Comparison of ENCODE assay signal across 8 cellular contexts in genomic region chr9:120875954-120876841, GRCh38. TPM values are rescaled to one million over a fixed set of nuclear protein-coding genes. Genes with fewer than 3 reads are reported as not detected.
DNase-seq lines count a peak whose midpoint lies in the region; ATAC-seq and TF ChIP-seq lines count a peak whose summit lies in the region.

No MANE protein-coding gene starts in this region.

- H2AFZ ChIP-seq in SU-DHL-6 (ENCODE audit: low read depth, low read length, severe bottlenecking), result peak overlapping the region; percentile 28

- TF ChIP-seq CTCF in GM10266 (IDR thresholded peaks at IDR 0.05; ENCODE audit: control insufficient read depth, insufficient read depth, low read depth, missing control alignments) (no peak), HFFc6 (IDR thresholded peaks at IDR 0.05) (peak; percentile 49), SU-DHL-6 (IDR thresholded peaks at IDR 0.05; ENCODE audit: insufficient read depth, low read length, poor library complexity, severe bottlenecking) (no peak), progenitor cell of endocrine pancreas (IDR thresholded peaks at IDR 0.05; ENCODE audit: unreplicated experiment) (peak; percentile 7)

- H3K27ac Mint-ChIP-seq in HFFc6 (peak overlapping the region; percentile 92), progenitor cell of endocrine pancreas (peak overlapping the region; percentile 63)

- DNase-seq in GM10266 (ENCODE audit: extremely low spot score) (peak; percentile 98), HFFc6 (peak; percentile 86), NAMALWA (ENCODE audit: low spot score) (peak; percentile 84), adipocyte (ENCODE audit: low read depth) (peak; percentile 95), left cardiac atrium (peak; percentile 90), progenitor cell of endocrine pancreas (ENCODE audit: low spot score, unreplicated experiment) (peak; percentile 37), ureter (ENCODE audit: low spot score) (peak; percentile 87)

- H3K27me3 Mint-ChIP-seq in HFFc6 (ENCODE audit: insufficient read depth), result peaks cover 4% of the 10 kb centered on the region
- H3K27me3 Mint-ChIP-seq in progenitor cell of endocrine pancreas, result peaks cover 37% of the 10 kb centered on the region

- intact Hi-C loops in left cardiac atrium (cut with DNase I), result loop anchor here in 1 of 2 donors (5.0 kb wide), 1 partner anchor 56 kb away; no protein-coding TSS in a partner anchor

- H3K9ac ChIP-seq in SU-DHL-6 (ENCODE audit: low read length) (peak overlapping the region; percentile 100), adipocyte (ENCODE audit: low read length) (peak overlapping the region; percentile 74)

- peak; percentile 73 to 85 for ATAC-seq in left cardiac atrium

- peak overlapping the region; percentile 99 for H3K27ac ChIP-seq in SU-DHL-6 (ENCODE audit: low read depth, low read length)

- no peaks in the 10 kb centered on the region for H3K9me2 ChIP-seq in SU-DHL-6 (replicated peaks; ENCODE audit: insufficient read depth, low read length)

- H3K4me3 Mint-ChIP-seq in HFFc6 (peak overlapping the region; percentile 87), progenitor cell of endocrine pancreas (ENCODE audit: low read depth) (peak overlapping the region; percentile 66)

- no peaks in the 10 kb centered on the region for H3K27me3 ChIP-seq in SU-DHL-6 (ENCODE audit: low read length)
- H3K27me3 ChIP-seq in adipocyte (replicated peaks; ENCODE audit: control insufficient read depth, insufficient read depth, low read length), result no peaks in the 10 kb centered on the region

- H3K4me2 ChIP-seq in SU-DHL-6 (ENCODE audit: low read depth, low read length, poor library complexity, severe bottlenecking), result peak overlapping the region; percentile 93

- peaks cover 27% of the 10 kb centered on the region for H3K36me3 Mint-ChIP-seq in HFFc6 (ENCODE audit: low read depth)
- peaks cover 1% of the 10 kb centered on the region for H3K36me3 Mint-ChIP-seq in progenitor cell of endocrine pancreas (ENCODE audit: insufficient read depth)

- H3K9me3 ChIP-seq in SU-DHL-6 (ENCODE audit: insufficient read depth, low read length) (no peaks in the 10 kb centered on the region), adipocyte (ENCODE audit: control insufficient read depth, low read length) (no peaks in the 10 kb centered on the region)

- H3K4me3 ChIP-seq in SU-DHL-6 (ENCODE audit: insufficient read depth, low read length, poor library complexity, severe bottlenecking) (peak overlapping the region; percentile 98), adipocyte (ENCODE audit: low read length) (peak overlapping the region; percentile 81)

- no peaks in the 10 kb centered on the region for H3K9me3 Mint-ChIP-seq in HFFc6
- no peaks in the 10 kb centered on the region for H3K9me3 Mint-ChIP-seq in progenitor cell of endocrine pancreas (ENCODE audit: low read depth)

- peaks cover 41% of the 10 kb centered on the region for H3K4me1 Mint-ChIP-seq in HFFc6 (ENCODE audit: low read depth)
- H3K4me1 Mint-ChIP-seq in progenitor cell of endocrine pancreas (ENCODE audit: low read depth), result peaks cover 14% of the 10 kb centered on the region

- no peaks in the 10 kb centered on the region for H4K20me1 ChIP-seq in SU-DHL-6 (ENCODE audit: low read depth, low read length)

- H3K4me1 ChIP-seq in adipocyte (ENCODE audit: control insufficient read depth, insufficient read depth, low read length), result peaks cover 4% of the 10 kb centered on the region

- H3K79me2 ChIP-seq in SU-DHL-6 (ENCODE audit: insufficient read depth, low read length), result peaks cover 8% of the 10 kb centered on the region; the same call in 1 of the 2 replicates

- peaks cover 74% of the 10 kb centered on the region for H3F3A ChIP-seq in SU-DHL-6 (ENCODE audit: insufficient read depth)

- H3K36me3 ChIP-seq in SU-DHL-6 (ENCODE audit: low read length) (peaks cover 11% of the 10 kb centered on the region; the same call in 1 of the 2 replicates), adipocyte (ENCODE audit: control insufficient read depth, insufficient read depth, low read length, severe bottlenecking) (no peaks in the 10 kb centered on the region)

RNA-seq across cellular contexts. Expression of gene PHF19, which starts 0.8 kb away (rescaled TPM):
- total RNA-seq in HFFc6 (2021; fragmentation: NEBNext Ultra II Directional; extraction: Animal tissue kit (Norgen Biotek cat#: 25700)), result 10 to 100 TPM; 49.1 to 83.4 (median 75.7) TPM
- total RNA-seq in left cardiac atrium (10 to 100 TPM; 16.8 to 18.5 TPM), progenitor cell of endocrine pancreas (27.2 and 28.4 TPM in 2 replicates), ureter (33.3 TPM)

RNA-seq across cellular contexts. Expression of gene PSMD5, which starts 33.5 kb away (rescaled TPM):
- total RNA-seq in HFFc6 (2021; fragmentation: NEBNext Ultra II Directional; extraction: Animal tissue kit (Norgen Biotek cat#: 25700)), result 10 to 100 TPM; 56.9 to 63.2 (median 60.1) TPM
- total RNA-seq in left cardiac atrium (10 to 100 TPM; 22.5 to 25.9 TPM), progenitor cell of endocrine pancreas (47.9 and 50.1 TPM in 2 replicates), ureter (53.4 TPM)

RNA-seq across cellular contexts. Expression of gene TRAF1, which starts 50.4 kb away (rescaled TPM):
- total RNA-seq in HFFc6 (2021; fragmentation: NEBNext Ultra II Directional; extraction: Animal tissue kit (Norgen Biotek cat#: 25700)), result 1 to 10 TPM in 1 of 6 experiments, under 1 TPM in 5; 0.54 to 1.0 (median 0.87) TPM
- 1 to 10 TPM; 3.3 to 3.7 TPM for total RNA-seq in left cardiac atrium
- 6.7 TPM in 2 replicates for total RNA-seq in progenitor cell of endocrine pancreas
- 10.0 TPM for total RNA-seq in ureter

Comparison
In these comparisons a context has a peak if more than half of its experiments do, and no peak if none do; other contexts are left out.
1. Peak in every context shown above with its lines: DNase-seq, ATAC-seq, H3K4me3 ChIP-seq and H3K27ac ChIP-seq.
2. DNase-seq: peak in every context shown above with its lines; median percentile 98 in GM10266; 95 in adipocyte; 90 in left cardiac atrium; 87 in ureter; 86 in HFFc6; 84 in NAMALWA; 37 in progenitor cell of endocrine pancreas.
3. CTCF ChIP-seq: peak in HFFc6 (single experiment) and progenitor cell of endocrine pancreas (single experiment); none in GM10266 (single experiment) and SU-DHL-6 (single experiment).